1 cellular context compared by ENCODE assay signal in genomic region chr19:10928563-10929401, GRCh38.
TF ChIP-seq lines count a peak whose summit lies in the region.

Gene TIMM29, plus strand, starts transcription at chr19:10928811. Its CDS starts 12 bp downstream, at chr19:10928823.
Gene YIPF2, minus strand, starts transcription at chr19:10928639. Its CDS starts 229 bp downstream, at chr19:10928410.

TF ChIP-seq in GM12878, 131 proteins besides CTCF, POLR2A, EP300 and RAD21 (continued from another document and continues in another):
- no peak for TF ChIP-seq USF1 (IDR thresholded peaks at IDR 0.05; ENCODE audit: borderline replicate concordance, extremely low read length, insufficient read depth, low read depth, low read length)
- no peak for TF ChIP-seq KAT2A (conservative IDR thresholded peaks at IDR 0.05; ENCODE audit: control insufficient read depth, low read depth, low read length)
- no peak for TF ChIP-seq ZZZ3 (IDR thresholded peaks at IDR 0.05; ENCODE audit: control insufficient read depth, insufficient read length, low read depth)
- TF ChIP-seq RBBP5 (conservative IDR thresholded peaks at IDR 0.05) = no peak
- TF ChIP-seq KLF5 (IDR thresholded peaks at IDR 0.05; ENCODE audit: partially characterized antibody) = peak; percentile 80
- no peak for TF ChIP-seq SKIL (IDR thresholded peaks at IDR 0.05; ENCODE audit: low read depth, poor library complexity, severe bottlenecking)
- TF ChIP-seq, protein P1, sequence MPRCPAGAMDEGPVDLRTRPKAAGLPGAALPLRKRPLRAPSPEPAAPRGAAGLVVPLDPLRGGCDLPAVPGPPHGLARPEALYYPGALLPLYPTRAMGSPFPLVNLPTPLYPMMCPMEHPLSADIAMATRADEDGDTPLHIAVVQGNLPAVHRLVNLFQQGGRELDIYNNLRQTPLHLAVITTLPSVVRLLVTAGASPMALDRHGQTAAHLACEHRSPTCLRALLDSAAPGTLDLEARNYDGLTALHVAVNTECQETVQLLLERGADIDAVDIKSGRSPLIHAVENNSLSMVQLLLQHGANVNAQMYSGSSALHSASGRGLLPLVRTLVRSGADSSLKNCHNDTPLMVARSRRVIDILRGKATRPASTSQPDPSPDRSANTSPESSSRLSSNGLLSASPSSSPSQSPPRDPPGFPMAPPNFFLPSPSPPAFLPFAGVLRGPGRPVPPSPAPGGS (IDR thresholded peaks at IDR 0.05; ENCODE audit: borderline replicate concordance, insufficient read depth, low read depth, low read length, poor library complexity, severe bottlenecking) = no peak
- TF ChIP-seq JUNB (IDR thresholded peaks at IDR 0.05) = no peak
- peak; percentile 73 for TF ChIP-seq ATF7 (IDR thresholded peaks at IDR 0.05; ENCODE audit: low read depth)
- TF ChIP-seq CREB1 (IDR thresholded peaks at IDR 0.05; ENCODE audit: low read depth) = peak; percentile 91
- TF ChIP-seq SMC3 (IDR thresholded peaks at IDR 0.05; ENCODE audit: borderline replicate concordance, low read length) = peak; percentile 6; the same call in 1 of the 2 replicates
- peak; percentile 100 for TF ChIP-seq ZBTB40 (IDR thresholded peaks at IDR 0.05; ENCODE audit: borderline replicate concordance)
- TF ChIP-seq, protein P2, sequence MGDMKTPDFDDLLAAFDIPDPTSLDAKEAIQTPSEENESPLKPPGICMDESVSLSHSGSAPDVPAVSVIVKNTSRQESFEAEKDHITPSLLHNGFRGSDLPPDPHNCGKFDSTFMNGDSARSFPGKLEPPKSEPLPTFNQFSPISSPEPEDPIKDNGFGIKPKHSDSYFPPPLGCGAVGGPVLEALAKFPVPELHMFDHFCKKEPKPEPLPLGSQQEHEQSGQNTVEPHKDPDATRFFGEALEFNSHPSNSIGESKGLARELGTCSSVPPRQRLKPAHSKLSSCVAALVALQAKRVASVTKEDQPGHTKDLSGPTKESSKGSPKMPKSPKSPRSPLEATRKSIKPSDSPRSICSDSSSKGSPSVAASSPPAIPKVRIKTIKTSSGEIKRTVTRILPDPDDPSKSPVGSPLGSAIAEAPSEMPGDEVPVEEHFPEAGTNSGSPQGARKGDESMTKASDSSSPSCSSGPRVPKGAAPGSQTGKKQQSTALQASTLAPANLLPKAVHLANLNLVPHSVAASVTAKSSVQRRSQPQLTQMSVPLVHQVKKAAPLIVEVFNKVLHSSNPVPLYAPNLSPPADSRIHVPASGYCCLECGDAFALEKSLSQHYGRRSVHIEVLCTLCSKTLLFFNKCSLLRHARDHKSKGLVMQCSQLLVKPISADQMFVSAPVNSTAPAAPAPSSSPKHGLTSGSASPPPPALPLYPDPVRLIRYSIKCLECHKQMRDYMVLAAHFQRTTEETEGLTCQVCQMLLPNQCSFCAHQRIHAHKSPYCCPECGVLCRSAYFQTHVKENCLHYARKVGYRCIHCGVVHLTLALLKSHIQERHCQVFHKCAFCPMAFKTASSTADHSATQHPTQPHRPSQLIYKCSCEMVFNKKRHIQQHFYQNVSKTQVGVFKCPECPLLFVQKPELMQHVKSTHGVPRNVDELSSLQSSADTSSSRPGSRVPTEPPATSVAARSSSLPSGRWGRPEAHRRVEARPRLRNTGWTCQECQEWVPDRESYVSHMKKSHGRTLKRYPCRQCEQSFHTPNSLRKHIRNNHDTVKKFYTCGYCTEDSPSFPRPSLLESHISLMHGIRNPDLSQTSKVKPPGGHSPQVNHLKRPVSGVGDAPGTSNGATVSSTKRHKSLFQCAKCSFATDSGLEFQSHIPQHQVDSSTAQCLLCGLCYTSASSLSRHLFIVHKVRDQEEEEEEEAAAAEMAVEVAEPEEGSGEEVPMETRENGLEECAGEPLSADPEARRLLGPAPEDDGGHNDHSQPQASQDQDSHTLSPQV (IDR thresholded peaks at IDR 0.05) = no peak
- TF ChIP-seq PAX8 (IDR thresholded peaks at IDR 0.05) = no peak
- no peak for TF ChIP-seq IRF4 (IDR thresholded peaks at IDR 0.05; ENCODE audit: low read depth, low read length)
- TF ChIP-seq EGR1 (IDR thresholded peaks at IDR 0.05; ENCODE audit: borderline replicate concordance in 1 of 2, low read depth in 2 of 2, low read length in 2 of 2) = peak; percentile 9 to 41; a peak in 1 of 3 replicates
- peak; percentile 94 for TF ChIP-seq SIN3A (IDR thresholded peaks at IDR 0.05; ENCODE audit: low read depth, low read length)
- TF ChIP-seq BACH1 (IDR thresholded peaks at IDR 0.05; ENCODE audit: borderline replicate concordance) = 0 out of 2 replicates have a peak, but pooled peaks have one; percentile 8
- peak; percentile 76; the same call in 1 of the 2 replicates for TF ChIP-seq RB1 (IDR thresholded peaks at IDR 0.05; ENCODE audit: borderline replicate concordance)
- TF ChIP-seq, protein P3, sequence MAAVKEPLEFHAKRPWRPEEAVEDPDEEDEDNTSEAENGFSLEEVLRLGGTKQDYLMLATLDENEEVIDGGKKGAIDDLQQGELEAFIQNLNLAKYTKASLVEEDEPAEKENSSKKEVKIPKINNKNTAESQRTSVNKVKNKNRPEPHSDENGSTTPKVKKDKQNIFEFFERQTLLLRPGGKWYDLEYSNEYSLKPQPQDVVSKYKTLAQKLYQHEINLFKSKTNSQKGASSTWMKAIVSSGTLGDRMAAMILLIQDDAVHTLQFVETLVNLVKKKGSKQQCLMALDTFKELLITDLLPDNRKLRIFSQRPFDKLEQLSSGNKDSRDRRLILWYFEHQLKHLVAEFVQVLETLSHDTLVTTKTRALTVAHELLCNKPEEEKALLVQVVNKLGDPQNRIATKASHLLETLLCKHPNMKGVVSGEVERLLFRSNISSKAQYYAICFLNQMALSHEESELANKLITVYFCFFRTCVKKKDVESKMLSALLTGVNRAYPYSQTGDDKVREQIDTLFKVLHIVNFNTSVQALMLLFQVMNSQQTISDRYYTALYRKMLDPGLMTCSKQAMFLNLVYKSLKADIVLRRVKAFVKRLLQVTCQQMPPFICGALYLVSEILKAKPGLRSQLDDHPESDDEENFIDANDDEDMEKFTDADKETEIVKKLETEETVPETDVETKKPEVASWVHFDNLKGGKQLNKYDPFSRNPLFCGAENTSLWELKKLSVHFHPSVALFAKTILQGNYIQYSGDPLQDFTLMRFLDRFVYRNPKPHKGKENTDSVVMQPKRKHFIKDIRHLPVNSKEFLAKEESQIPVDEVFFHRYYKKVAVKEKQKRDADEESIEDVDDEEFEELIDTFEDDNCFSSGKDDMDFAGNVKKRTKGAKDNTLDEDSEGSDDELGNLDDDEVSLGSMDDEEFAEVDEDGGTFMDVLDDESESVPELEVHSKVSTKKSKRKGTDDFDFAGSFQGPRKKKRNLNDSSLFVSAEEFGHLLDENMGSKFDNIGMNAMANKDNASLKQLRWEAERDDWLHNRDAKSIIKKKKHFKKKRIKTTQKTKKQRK (IDR thresholded peaks at IDR 0.05; ENCODE audit: low read depth, low read length) = peak; percentile 54; the same call in 1 of the 2 replicates
- peak in 1 of 2 experiments; percentile 87; a peak in 3 of 4 replicates for TF ChIP-seq SRF (IDR thresholded peaks at IDR 0.05; ENCODE audit: low read depth in 2 of 2, low read length in 2 of 2)
- peak; percentile 82 for TF ChIP-seq NKRF (conservative IDR thresholded peaks at IDR 0.05)
- TF ChIP-seq, protein P4, sequence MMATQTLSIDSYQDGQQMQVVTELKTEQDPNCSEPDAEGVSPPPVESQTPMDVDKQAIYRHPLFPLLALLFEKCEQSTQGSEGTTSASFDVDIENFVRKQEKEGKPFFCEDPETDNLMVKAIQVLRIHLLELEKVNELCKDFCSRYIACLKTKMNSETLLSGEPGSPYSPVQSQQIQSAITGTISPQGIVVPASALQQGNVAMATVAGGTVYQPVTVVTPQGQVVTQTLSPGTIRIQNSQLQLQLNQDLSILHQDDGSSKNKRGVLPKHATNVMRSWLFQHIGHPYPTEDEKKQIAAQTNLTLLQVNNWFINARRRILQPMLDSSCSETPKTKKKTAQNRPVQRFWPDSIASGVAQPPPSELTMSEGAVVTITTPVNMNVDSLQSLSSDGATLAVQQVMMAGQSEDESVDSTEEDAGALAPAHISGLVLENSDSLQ (IDR thresholded peaks at IDR 0.05) = peak; percentile 90
- TF ChIP-seq SUZ12 (IDR thresholded peaks at IDR 0.05; ENCODE audit: unreplicated experiment) = no peak
- no peak for TF ChIP-seq EED (IDR thresholded peaks at IDR 0.05; ENCODE audit: low read depth)
- peak; percentile 65; the same call in 1 of the 2 replicates for TF ChIP-seq IRF3 (IDR thresholded peaks at IDR 0.05)
- peak; percentile 32 for TF ChIP-seq PBX3 (IDR thresholded peaks at IDR 0.05; ENCODE audit: insufficient replicate concordance, low read depth, low read length)
- TF ChIP-seq ZNF622 (IDR thresholded peaks at IDR 0.05) = no peak
- TF ChIP-seq SIX5 (IDR thresholded peaks at IDR 0.05; ENCODE audit: low read depth, low read length, severe bottlenecking) = peak; percentile 84
- 0 out of 2 replicates have a peak, but pooled peaks have one; percentile 31 for TF ChIP-seq TCF12 (IDR thresholded peaks at IDR 0.05; ENCODE audit: low read depth, low read length)
- peak; percentile 94; the same call in 1 of the 2 replicates for TF ChIP-seq STAT1 (conservative IDR thresholded peaks at IDR 0.05)
- no peak for TF ChIP-seq ZNF217 (IDR thresholded peaks at IDR 0.05)
